ENCODE assay signal across 34 cellular contexts in the genomic region with DNA sequence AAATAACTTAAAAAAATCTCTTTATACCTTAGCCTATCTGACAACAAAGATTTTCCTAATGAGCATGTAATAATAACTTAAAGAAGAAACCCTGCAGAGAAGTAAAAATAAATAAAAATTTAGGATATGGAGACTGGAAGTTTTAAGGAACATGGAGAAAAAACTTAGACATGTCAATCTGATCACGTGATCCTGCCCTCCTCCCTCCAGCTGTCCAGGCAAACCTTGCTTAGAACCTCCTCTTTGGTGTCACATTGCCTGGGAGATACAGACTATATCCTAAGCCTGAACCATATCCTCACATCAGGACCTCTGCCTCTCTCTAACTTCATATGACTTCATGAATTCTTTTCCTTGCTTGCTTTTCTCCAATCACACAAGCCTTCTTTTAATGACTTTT.
DNase-seq lines count a peak whose midpoint lies in the region; ATAC-seq, FAIRE-seq and TF ChIP-seq lines count a peak whose summit lies in the region.
"Had no signal": no experiment of that assay in that cellular context is flagged by ENCODE, and none has a peak within 500 bp of the region (broad histone marks: within the 10 kb centered on the region; RNA-seq: fewer than 3 reads in every experiment).

No MANE protein-coding gene starts in this region.

- H3K27me3 ChIP-seq in HepG2 (ENCODE audit: control insufficient read depth in 1 of 2, insufficient read depth in 2 of 2, low read length in 2 of 2): no peaks in the 10 kb centered on the region
- H3K27me3 ChIP-seq in right lobe of liver: no peaks in the 10 kb centered on the region
- H3K27me3 ChIP-seq in K562 (ENCODE audit: control insufficient read depth in 2 of 2, insufficient read depth in 2 of 2, low read length in 2 of 2): no peaks in the 10 kb centered on the region
- H3K27me3 ChIP-seq in psoas muscle (ENCODE audit: insufficient read depth in 3 of 3, low read length in 2 of 3): no peaks in the 10 kb centered on the region
- H3K27me3 ChIP-seq: BE2C; BLaER1; BLaER1 treated with 17β-estradiol and CSF1 and Interleukin-3, amounts not matched to agents 10 nM and 100 nM had no signal

- TF ChIP-seq EP300 in HepG2 (IDR thresholded peaks at IDR 0.05; ENCODE audit: low read depth in 2 of 2, low read length in 2 of 2): no peak
- TF ChIP-seq EP300 in HepG2 (CRISPR knock-in tag; IDR thresholded peaks at IDR 0.05; ENCODE audit: borderline replicate concordance): no peak
- TF ChIP-seq EP300 in A549 (IDR thresholded peaks at IDR 0.05): no peak
- no peak for TF ChIP-seq EP300 in K562 (IDR thresholded peaks at IDR 0.05; ENCODE audit: low read length)

- H3K4me1 Mint-ChIP-seq in activated CD4-positive, alpha-beta T cell treated with anti-CD3 and anti-CD28 coated beads, Interleukin-2, amount 10 ng/mL, durations not matched to agents 7 days and 5 days: no peaks in the 10 kb centered on the region
- H3K4me1 Mint-ChIP-seq: B cell; CD14-positive monocyte; CD4-positive, alpha-beta memory T cell; CD4-positive, CD25-positive, alpha-beta regulatory T cell; CD8-positive, alpha-beta memory T cell had no signal

- BruUV-seq in HepG2 (replicated peaks; lab: Mats Ljungman, UMichigan): no TSS peak
- BruUV-seq in K562 (replicated peaks; lab: Mats Ljungman, UMichigan): no TSS peak

- no peaks in the 10 kb centered on the region for H3K9me1 ChIP-seq in K562 (ENCODE audit: control insufficient read depth, insufficient read depth, low read length)

- no peak overlapping the region for H2AFZ ChIP-seq in HepG2 (ENCODE audit: low read length)
- no peak overlapping the region for H2AFZ ChIP-seq in K562 (ENCODE audit: low read depth, low read length)

- no peak overlapping the region for H3K4me2 ChIP-seq in HepG2 (ENCODE audit: low read depth, low read length)
- H3K4me2 ChIP-seq in A549: no peak overlapping the region
- H3K4me2 ChIP-seq in K562 (ENCODE audit: insufficient read depth, low read length): no peak overlapping the region
- H3K4me2 ChIP-seq: BLaER1; BLaER1 treated with 17β-estradiol and CSF1 and Interleukin-3, amounts not matched to agents 10 nM and 100 nM had no signal

- H3K27ac Mint-ChIP-seq in activated CD4-positive, alpha-beta T cell treated with anti-CD3 and anti-CD28 coated beads, Interleukin-2, amount 10 ng/mL, durations not matched to agents 7 days and 5 days: no peak overlapping the region
- H3K27ac Mint-ChIP-seq: B cell; CD14-positive monocyte; CD4-positive, alpha-beta T cell; CD4-positive, CD25-positive, alpha-beta regulatory T cell; CD8-positive, alpha-beta memory T cell; CD8-positive, alpha-beta T cell had no signal

- peaks cover 4% of the 10 kb centered on the region for H3K9me3 Mint-ChIP-seq in activated CD4-positive, alpha-beta T cell treated with anti-CD3 and anti-CD28 coated beads, Interleukin-2, amount 10 ng/mL, durations not matched to agents 7 days and 5 days

- H3K36me3 Mint-ChIP-seq in activated CD4-positive, alpha-beta T cell treated with anti-CD3 and anti-CD28 coated beads, Interleukin-2, amount 10 ng/mL, durations not matched to agents 7 days and 5 days (ENCODE audit: low read depth): no peaks in the 10 kb centered on the region
- H3K36me3 Mint-ChIP-seq: CD14-positive monocyte; CD4-positive, alpha-beta memory T cell; CD4-positive, CD25-positive, alpha-beta regulatory T cell; CD8-positive, alpha-beta memory T cell; CD8-positive, alpha-beta T cell had no signal

- TF ChIP-seq RAD21 in HepG2 (CRISPR knock-in tag; IDR thresholded peaks at IDR 0.05): no peak
- TF ChIP-seq RAD21 in A549 (conservative IDR thresholded peaks at IDR 0.05 in 1 of 2, IDR thresholded peaks at IDR 0.05 in 1 of 2): no peak
- no peak for TF ChIP-seq RAD21 in K562 (CRISPR knock-in tag; conservative IDR thresholded peaks at IDR 0.05 in 1 of 2, IDR thresholded peaks at IDR 0.05 in 1 of 2)

- H4K20me1 ChIP-seq in HepG2 (ENCODE audit: insufficient read depth, low read length): no peaks in the 10 kb centered on the region
- no peaks in the 10 kb centered on the region for H4K20me1 ChIP-seq in K562 (replicated peaks; ENCODE audit: control insufficient read depth, insufficient read depth, low read length)
- H4K20me1 ChIP-seq: BLaER1; BLaER1 treated with 17β-estradiol and CSF1 and Interleukin-3, amounts not matched to agents 10 nM and 100 nM had no signal

- POLR2A ChIA-PET in HepG2 (lab: Yijun Ruan, JAX) (no interaction called here), A549 (lab: Yijun Ruan, JAX) (no interaction called here), K562 (lab: Yijun Ruan, JAX) (no interaction called here)
- POLR2A ChIA-PET in activated CD4-positive, alpha-beta T cell treated with anti-CD3 and anti-CD28 coated beads, Interleukin-2, amount 10 ng/mL, durations not matched to agents 7 days and 5 days (lab: Charles Lee): no interaction called here

- FAIRE-seq in HepG2 (lab: Jason Lieb, UNC): no peak
- no peak for FAIRE-seq in A549 (lab: Jason Lieb, UNC)
- FAIRE-seq in K562 (lab: Jason Lieb, UNC): no peak
- FAIRE-seq: A204.1, D721Med had no signal

- in situ Hi-C loops in HepG2 (cut with HindIII; ENCODE audit: extremely low pct_ligation_motif_present, low pct_unique_long_range_greater_than_20kb) (no loop called here), K562 (cut with MboI) (no loop called here)

- intact Hi-C loops in HepG2 (cut with micrococcal nuclease; ENCODE audit: unreplicated experiment) (no loop called here), right lobe of liver (cut with DNase I) (no loop called here), K562 (cut with micrococcal nuclease) (no loop called here), psoas muscle (cut with DNase I) (no loop called here)

- H3K27ac ChIP-seq in HepG2 (ENCODE audit: extremely low read length, insufficient read depth, low read length) (no peak overlapping the region), right lobe of liver (no peak overlapping the region), A549 (no peak overlapping the region), K562 (ENCODE audit: extremely low read depth, low read depth, low read length) (no peak overlapping the region), psoas muscle (no peak overlapping the region)
- H3K27ac ChIP-seq: 22Rv1; BLaER1; BLaER1 treated with 17β-estradiol and CSF1 and Interleukin-3, amounts not matched to agents 10 nM and 100 nM; C4-2B had no signal

- TF ChIP-seq CTCF in HepG2 (CRISPR knock-in tag; IDR thresholded peaks at IDR 0.05) (no peak), right lobe of liver (IDR thresholded peaks at IDR 0.05) (no peak), A549 (IDR thresholded peaks at IDR 0.05) (no peak), K562 (IDR thresholded peaks at IDR 0.05 in 2 of 3, conservative IDR thresholded peaks at IDR 0.05 in 1 of 3; ENCODE audit: insufficient read depth in 2 of 3, low read depth in 1 of 3, low read length in 3 of 3) (no peak), psoas muscle (IDR thresholded peaks at IDR 0.05) (no peak)

- H3K36me3 ChIP-seq in HepG2 (replicated peaks in 1 of 2; ENCODE audit: control insufficient read depth in 1 of 2, insufficient read depth in 2 of 2, low read length in 2 of 2): no peaks in the 10 kb centered on the region
- no peaks in the 10 kb centered on the region for H3K36me3 ChIP-seq in right lobe of liver
- H3K36me3 ChIP-seq in K562 (ENCODE audit: control insufficient read depth, insufficient read depth, low read length): no peaks in the 10 kb centered on the region
- no peaks in the 10 kb centered on the region for H3K36me3 ChIP-seq in psoas muscle (ENCODE audit: insufficient read depth in 1 of 2, low read depth in 1 of 2)
- H3K36me3 ChIP-seq: BE2C; BLaER1; BLaER1 treated with 17β-estradiol and CSF1 and Interleukin-3, amounts not matched to agents 10 nM and 100 nM had no signal

- ATAC-seq in HepG2: no peak
- ATAC-seq in right lobe of liver: no peak
- ATAC-seq in A549: no peak
- no peak for ATAC-seq in K562
- no peak for ATAC-seq in psoas muscle
- ATAC-seq: CD8-positive, alpha-beta T cell had no signal

- H3K9me3 ChIP-seq in HepG2 (ENCODE audit: low read length) (no peaks in the 10 kb centered on the region), right lobe of liver (no peaks in the 10 kb centered on the region), A549 (no peaks in the 10 kb centered on the region), K562 (replicated peaks; ENCODE audit: control insufficient read depth, insufficient read depth, low read depth, low read length) (no peaks in the 10 kb centered on the region), psoas muscle (no peaks in the 10 kb centered on the region)
- H3K9me3 ChIP-seq: BE2C, Caco-2 had no signal

- no peaks in the 10 kb centered on the region for H3K27me3 Mint-ChIP-seq in activated CD4-positive, alpha-beta T cell treated with anti-CD3 and anti-CD28 coated beads, Interleukin-2, amount 10 ng/mL, durations not matched to agents 7 days and 5 days
- H3K27me3 Mint-ChIP-seq: B cell; CD4-positive, alpha-beta memory T cell; CD4-positive, alpha-beta T cell; CD4-positive, CD25-positive, alpha-beta regulatory T cell; CD8-positive, alpha-beta memory T cell had no signal

- H3K4me1 ChIP-seq in HepG2 (ENCODE audit: insufficient read depth, low read length) (no peaks in the 10 kb centered on the region), right lobe of liver (no peaks in the 10 kb centered on the region), A549 (no peaks in the 10 kb centered on the region), K562 (replicated peaks in 1 of 2; ENCODE audit: control insufficient read depth in 2 of 2, insufficient read depth in 2 of 2, low read length in 2 of 2) (no peaks in the 10 kb centered on the region), psoas muscle (no peaks in the 10 kb centered on the region)
- H3K4me1 ChIP-seq: BE2C; BLaER1; BLaER1 treated with 17β-estradiol and CSF1 and Interleukin-3, amounts not matched to agents 10 nM and 100 nM; Caco-2 had no signal

- no peak for TF ChIP-seq POLR2A in HepG2 (IDR thresholded peaks at IDR 0.05; ENCODE audit: insufficient read depth in 1 of 2, low read depth in 2 of 2, low read length in 2 of 2)
- TF ChIP-seq POLR2A in right lobe of liver (IDR thresholded peaks at IDR 0.05): no peak
- no peak for TF ChIP-seq POLR2A in A549 (IDR thresholded peaks at IDR 0.05; ENCODE audit: low read length)
- no peak for TF ChIP-seq POLR2A in K562 (conservative IDR thresholded peaks at IDR 0.05)

- CTCF ChIA-PET in HepG2 (lab: Yijun Ruan, JAX; ENCODE audit: low intra/inter-chr PET ratio, low total read pairs): no interaction called here
- CTCF ChIA-PET in A549 (lab: Yijun Ruan, JAX): no interaction called here
- CTCF ChIA-PET in K562 (lab: Yijun Ruan, JAX; ENCODE audit: low intra/inter-chr PET ratio): no interaction called here
- CTCF ChIA-PET in activated CD4-positive, alpha-beta T cell treated with anti-CD3 and anti-CD28 coated beads, Interleukin-2, amount 10 ng/mL, durations not matched to agents 7 days and 5 days (lab: Charles Lee): no interaction called here

- no peak overlapping the region for H3K4me3 Mint-ChIP-seq in activated CD4-positive, alpha-beta T cell treated with anti-CD3 and anti-CD28 coated beads, Interleukin-2, amount 10 ng/mL, durations not matched to agents 7 days and 5 days
- H3K4me3 Mint-ChIP-seq: B cell; CD14-positive monocyte; CD4-positive, alpha-beta memory T cell; CD4-positive, alpha-beta T cell; CD4-positive, CD25-positive, alpha-beta regulatory T cell; CD8-positive, alpha-beta memory T cell; CD8-positive, alpha-beta T cell had no signal

- DNase-seq in HepG2 (ENCODE audit: low spot score) (no peak), right lobe of liver (no peak), A549 (ENCODE audit: low read depth in 1 of 2, low spot score in 1 of 2) (no peak), K562 (ENCODE audit: extremely low read depth in 1 of 4, low spot score in 3 of 4) (no peak), psoas muscle (no peak)
- DNase-seq in activated CD4-positive, alpha-beta T cell treated with anti-CD3 and anti-CD28 coated beads, Interleukin-2, amount 10 ng/mL, durations not matched to agents 7 days and 5 days: no peak
- DNase-seq: 8988T; ACHN; AML-193; BE2C; C1 segment of cervical spinal cord; Caco-2; Calu3; CD4-positive, alpha-beta memory T cell; CD4-positive, alpha-beta T cell; CD4-positive, CD25-positive, alpha-beta regulatory T cell; CD8-positive, alpha-beta memory T cell; CD8-positive, alpha-beta T cell; COR-L47; DMS 273 treated with DMSO at 0.1 percent for 48 hours; DMS153; DMS53; DMS79; DMS79 treated with DMSO at 0.1 percent for 48 hours; DND-41; EL had no signal

- 0% methylated on average over 1 of the region's 1 CpG for whole genome bisulfite sequencing in HepG2 (ENCODE audit: low lambda C conversion rate)
- WGBS in right lobe of liver (ENCODE audit: insufficient coverage, low coverage, low lambda C conversion rate, missing lambda C conversion rate): 63% methylated on average over 1 of the region's 1 CpG
- WGBS in A549 (ENCODE audit: missing lambda C conversion rate): 0% methylated on average over 1 of the region's 1 CpG
- WGBS in K562 (ENCODE audit: insufficient coverage, low coverage, missing lambda C conversion rate): no CpG with 5 or more reads among the region's 1 CpG
- WGBS in psoas muscle, 3 donors: 59 to 80% (median 66%) methylated on average over 1 of the region's 1 CpG

- H3K79me2 ChIP-seq in HepG2 (ENCODE audit: insufficient read depth, low read length) (no peaks in the 10 kb centered on the region), K562 (ENCODE audit: control insufficient read depth, insufficient read depth, low read length) (no peaks in the 10 kb centered on the region)

- H3K4me3 ChIP-seq in HepG2 (replicated peaks in 1 of 3; ENCODE audit: insufficient read depth in 1 of 3, low read depth in 2 of 3, low read length in 3 of 3) (no peak overlapping the region), right lobe of liver (no peak overlapping the region), A549 (no peak overlapping the region), K562 (no peak overlapping the region), psoas muscle (no peak overlapping the region)
- H3K4me3 ChIP-seq: BLaER1; BLaER1 treated with 17β-estradiol and CSF1 and Interleukin-3, amounts not matched to agents 10 nM and 100 nM had no signal

- H3K9ac ChIP-seq in HepG2 (ENCODE audit: insufficient read depth, low read depth, low read length) (no peak overlapping the region), K562 (ENCODE audit: insufficient read depth in 1 of 2, low read depth in 2 of 2, low read length in 2 of 2) (no peak overlapping the region)
- H3K9ac ChIP-seq: BLaER1; BLaER1 treated with 17β-estradiol and CSF1 and Interleukin-3, amounts not matched to agents 10 nM and 100 nM had no signal
